1 cellular context compared by ENCODE assay signal in genomic region chr6:117494694-117495318, GRCh38.
TF ChIP-seq lines count a peak whose summit lies in the region.

No MANE protein-coding gene starts in this region.

TF ChIP-seq in HCT116, 20 proteins besides CTCF, POLR2A, EP300 and RAD21 (continued from another document):
- no peak for TF ChIP-seq EZH2phosphoT487 (IDR thresholded peaks at IDR 0.05; ENCODE audit: borderline replicate concordance)
- TF ChIP-seq POLR2AphosphoS5 (IDR thresholded peaks at IDR 0.05; ENCODE audit: low read depth, low read length) = no peak
